8 cellular contexts compared by ENCODE assay signal in genomic region chr11:65225284-65226102, GRCh38. TPM values are rescaled to one million over a fixed set of nuclear protein-coding genes. Genes with fewer than 3 reads are reported as not detected.
A peak's percentile ranks its signal among the peaks of the same experiment; 100 is the strongest.
DNase-seq lines count a peak whose midpoint lies in the region; ATAC-seq and TF ChIP-seq lines count a peak whose summit lies in the region.

No MANE protein-coding gene starts in this region.

- no peak overlapping the region for H3K27ac ChIP-seq in CD4-positive, alpha-beta T cell (ENCODE audit: low read depth, low read length)
- H3K27ac ChIP-seq in effector memory CD4-positive, alpha-beta T cell (ENCODE audit: insufficient read depth, low read length, poor library complexity, severe bottlenecking), result no peak overlapping the region

- CTCF ChIA-PET in CD4-positive, alpha-beta T cell (lab: Charles Lee), result interaction anchor here (0.6 to 2.6 kb wide), 6 partner anchors 10 to 109 kb away, joined by 3 to 35 read pairs (median 4); partner anchors contain the start of genes CDC42EP2 and DPF2

- H3K4me1 ChIP-seq in effector memory CD4-positive, alpha-beta T cell (ENCODE audit: control insufficient read depth, insufficient read depth, low read length, poor library complexity, severe bottlenecking), result peaks cover 5% of the 10 kb centered on the region

- no peak overlapping the region for H3K27ac Mint-ChIP-seq in CD4-positive, alpha-beta T cell
- H3K27ac Mint-ChIP-seq in memory B cell, result no peak overlapping the region

- no peaks in the 10 kb centered on the region for H3K36me3 Mint-ChIP-seq in CD4-positive, alpha-beta T cell (ENCODE audit: low read depth)
- H3K36me3 Mint-ChIP-seq in memory B cell, result no peaks in the 10 kb centered on the region

- ATAC-seq in CD4-positive, alpha-beta T cell (ENCODE audit: poor library complexity), result peak; percentile 92
- ATAC-seq in memory B cell (ENCODE audit: low read depth), result peak; percentile 87
- ATAC-seq in GM19035 (IDR thresholded peaks at IDR 0.05; ENCODE audit: unreplicated experiment), result no peak

- POLR2A ChIA-PET in CD4-positive, alpha-beta T cell (lab: Charles Lee), result interaction anchor here (0.9 to 2.0 kb wide), 4 partner anchors 36 to 104 kb away, joined by 3 to 14 read pairs (median 7); partner anchors contain the start of genes CDC42EP2, FAU, MRPL49 and POLA2

- TF ChIP-seq CTCF in CD4-positive, alpha-beta T cell (IDR thresholded peaks at IDR 0.05), result no peak

- no peaks in the 10 kb centered on the region for H3K9me3 ChIP-seq in CD4-positive, alpha-beta T cell (ENCODE audit: control insufficient read depth, low read length)
- no peaks in the 10 kb centered on the region for H3K9me3 ChIP-seq in effector memory CD4-positive, alpha-beta T cell (ENCODE audit: control insufficient read depth, low read length)

- no peaks in the 10 kb centered on the region for H3K36me3 ChIP-seq in effector memory CD4-positive, alpha-beta T cell (ENCODE audit: control insufficient read depth, insufficient read depth, low read length)

- H3K27me3 ChIP-seq in CD4-positive, alpha-beta T cell (ENCODE audit: control insufficient read depth, insufficient read depth, low read length), result peaks cover 17% of the 10 kb centered on the region
- no peaks in the 10 kb centered on the region for H3K27me3 ChIP-seq in effector memory CD4-positive, alpha-beta T cell (replicated peaks; ENCODE audit: control insufficient read depth, insufficient read depth, low read length, poor library complexity, severe bottlenecking)

- intact Hi-C loops in CD4-positive, alpha-beta T cell (cut with DNase I, micrococcal nuclease), result loop anchor here (1.0 to 10.0 kb wide), 3 partner anchors 90 to 289 kb away; partner anchors contain the start of gene DPF2 (in 1 of the 2)

- H3K4me1 Mint-ChIP-seq in CD4-positive, alpha-beta T cell (ENCODE audit: low read depth), result peaks cover 12% of the 10 kb centered on the region
- peaks cover 2% of the 10 kb centered on the region for H3K4me1 Mint-ChIP-seq in memory B cell

- DNase-seq in CD4-positive, alpha-beta T cell, result peak; percentile 42 to 63 (median 54)
- peak; percentile 69 for DNase-seq in HuH-7.5 (ENCODE audit: low spot score)
- peak; percentile 68 to 75 for DNase-seq in activated CD4-positive, alpha-beta T cell treated with anti-CD3 and anti-CD28 coated beads, Interleukin-2, amount 50 U/mL, for 48 hours
- DNase-seq in effector memory CD4-positive, alpha-beta T cell, result peak; percentile 24 to 43 (median 28)
- DNase-seq in memory B cell (ENCODE audit: low spot score in 2 of 2), result peak; percentile 29 to 47
- DNase-seq in stimulated activated CD8-positive, alpha-beta memory T cell treated with anti-CD3 and anti-CD28 coated beads, Interleukin-12 subunit alpha, Interleukin-12 subunit beta, amount 100 ng/mL, for 1 hour (ENCODE audit: low read depth), result peak; percentile 37
- DNase-seq in NK-92 treated with Interleukin-12 subunit alpha and Interleukin-12 subunit beta, amount 100 ng/mL, for 24 hours (lab: John Stamatoyannopoulos, UW), result no peak

- H3K4me3 Mint-ChIP-seq in CD4-positive, alpha-beta T cell, result peak overlapping the region; percentile 68
- H3K4me3 Mint-ChIP-seq in memory B cell, result peak overlapping the region; percentile 79

- peaks cover 24% of the 10 kb centered on the region for H3K27me3 Mint-ChIP-seq in CD4-positive, alpha-beta T cell
- peaks cover 2% of the 10 kb centered on the region for H3K27me3 Mint-ChIP-seq in memory B cell

- no peaks in the 10 kb centered on the region for H3K9me3 Mint-ChIP-seq in CD4-positive, alpha-beta T cell
- H3K9me3 Mint-ChIP-seq in memory B cell, result peaks cover 3% of the 10 kb centered on the region

- H3K4me3 ChIP-seq in effector memory CD4-positive, alpha-beta T cell (ENCODE audit: insufficient read depth, low read depth, low read length, poor library complexity, severe bottlenecking), result peak overlapping the region; percentile 24

RNA-seq across cellular contexts. Expression of gene POLA2, which starts 36.3 kb away (rescaled TPM):
- total RNA-seq in CD4-positive, alpha-beta T cell, result 10 to 100 TPM in 1 of 2 experiments, 1 to 10 TPM in 1; 9.6 to 10.6 TPM

RNA-seq across cellular contexts. Expression of gene CAPN1, which starts 43.8 kb away (rescaled TPM):
- 10 to 100 TPM; 80.3 to 83.2 TPM for total RNA-seq in CD4-positive, alpha-beta T cell

RNA-seq across cellular contexts. Expression of gene SPDYC, which starts 55.5 kb away (rescaled TPM):
- not detected for total RNA-seq in CD4-positive, alpha-beta T cell
